ENCODE assay signal across 24 cellular contexts in genomic region chr5:133582971-133583370, GRCh38. TPM values are rescaled to one million over a fixed set of nuclear protein-coding genes. Genes with fewer than 3 reads are reported as not detected.
"Had no signal": no experiment of that assay in that cellular context is flagged by ENCODE, and none has a peak within 500 bp of the region (broad histone marks: within the 10 kb centered on the region; RNA-seq: fewer than 3 reads in every experiment).

No MANE protein-coding gene starts in this region.

- H3K9me3 ChIP-seq: colonic mucosa, gastrocnemius medialis, mucosa of descending colon, sigmoid colon, thoracic aorta had no signal

- H3K4me3 ChIP-seq: colonic mucosa, gastrocnemius medialis, mucosa of descending colon, sigmoid colon, thoracic aorta had no signal

- H3K27ac Mint-ChIP-seq: activated naive CD4-positive, alpha-beta T cell treated with anti-CD3 and anti-CD28 coated beads, Interleukin-2, amount 10 ng/mL, durations not matched to agents 7 days and 5 days; activated naive CD8-positive, alpha-beta T cell treated with anti-CD3 and anti-CD28 coated beads, Interleukin-2, amount 50 U/mL, for 24 hours; activated T-cell treated with anti-CD3 and anti-CD28 coated beads, Interleukin-2, amount 50 U/mL, for 24 hours; brain; immature natural killer cell; stimulated activated memory B cell treated with anti-CD40 and anti-IgM and Interleukin-4, amounts not matched to agents 10 μg/mL and 1 μg/mL and 100 μg/mL, for 72 hours; T-helper 1 cell treated with Interleukin-12 subunit alpha and Interleukin-12 subunit beta and Interleukin-4 antibody, amounts not matched to agents 30 μg/mL and 1 μg/mL, for 36 hours had no signal

- H3K4me3 Mint-ChIP-seq: activated naive CD4-positive, alpha-beta T cell treated with anti-CD3 and anti-CD28 coated beads, Interleukin-2, amount 10 ng/mL, durations not matched to agents 7 days and 5 days; activated naive CD8-positive, alpha-beta T cell treated with anti-CD3 and anti-CD28 coated beads, Interleukin-2, amount 50 U/mL, for 24 hours; activated T-cell treated with anti-CD3 and anti-CD28 coated beads, Interleukin-2, amount 50 U/mL, for 24 hours; brain; central memory CD8-positive, alpha-beta T cell; immature natural killer cell; naive B cell; stimulated activated memory B cell treated with anti-CD40 and anti-IgM and Interleukin-4, amounts not matched to agents 10 μg/mL and 1 μg/mL and 100 μg/mL, for 72 hours; T-helper 1 cell treated with Interleukin-12 subunit alpha and Interleukin-12 subunit beta and Interleukin-4 antibody, amounts not matched to agents 30 μg/mL and 1 μg/mL, for 36 hours had no signal

- ATAC-seq: activated naive CD8-positive, alpha-beta T cell treated with anti-CD3 and anti-CD28 coated beads, Interleukin-2, amount 50 U/mL, for 24 hours; gastrocnemius medialis; left ventricle myocardium superior; mucosa of descending colon; stimulated activated memory B cell treated with anti-CD40 and anti-IgM and Interleukin-4, amounts not matched to agents 10 μg/mL and 1 μg/mL and 100 μg/mL, for 72 hours had no signal

- H3K27ac ChIP-seq: colonic mucosa, gastrocnemius medialis, parathyroid adenoma, sigmoid colon, thoracic aorta had no signal

- H3K36me3 ChIP-seq: colonic mucosa, gastrocnemius medialis, sigmoid colon, thoracic aorta had no signal

- H2AFZ ChIP-seq: parathyroid adenoma had no signal

- H3K9me3 Mint-ChIP-seq: activated naive CD4-positive, alpha-beta T cell treated with anti-CD3 and anti-CD28 coated beads, Interleukin-2, amount 10 ng/mL, durations not matched to agents 7 days and 5 days; activated naive CD8-positive, alpha-beta T cell treated with anti-CD3 and anti-CD28 coated beads, Interleukin-2, amount 50 U/mL, for 24 hours; activated T-cell treated with anti-CD3 and anti-CD28 coated beads, Interleukin-2, amount 50 U/mL, for 24 hours; brain; central memory CD8-positive, alpha-beta T cell; naive B cell; stimulated activated memory B cell treated with anti-CD40 and anti-IgM and Interleukin-4, amounts not matched to agents 10 μg/mL and 1 μg/mL and 100 μg/mL, for 72 hours; T-helper 1 cell treated with Interleukin-12 subunit alpha and Interleukin-12 subunit beta and Interleukin-4 antibody, amounts not matched to agents 30 μg/mL and 1 μg/mL, for 36 hours had no signal

- DNase-seq: activated CD4-positive, alpha-beta T cell treated with anti-CD3 and anti-CD28 coated beads, Interleukin-2, amount 50 U/mL, for 4 hours; activated CD4-positive, CD25-positive, alpha-beta regulatory T cell treated with anti-CD3 and anti-CD28 coated beads, Interleukin-2, amount 50 U/mL, for 72 hours; activated naive CD4-positive, alpha-beta T cell treated with anti-CD3 and anti-CD28 coated beads, Interleukin-2, amount 10 ng/mL, durations not matched to agents 7 days and 5 days; activated naive CD8-positive, alpha-beta T cell treated with anti-CD3 and anti-CD28 coated beads, Interleukin-2, amount 50 U/mL, for 24 hours; activated T-cell treated with anti-CD3 and anti-CD28 coated beads, Interleukin-2, amount 50 U/mL, for 24 hours; anterior cingulate cortex; colonic mucosa; erythroblast; gastrocnemius medialis; head of caudate nucleus; immature natural killer cell; kidney glomerular epithelial cell; left ventricle myocardium superior; mucosa of descending colon; naive B cell; sigmoid colon; stimulated activated CD4-positive, alpha-beta T cell treated with anti-CD3 and anti-CD28 coated beads, Interleukin-4, amount 100 ng/mL, for 4 hours had no signal

- H3K4me1 ChIP-seq: colonic mucosa, gastrocnemius medialis, parathyroid adenoma, sigmoid colon had no signal

- H3K9ac ChIP-seq: parathyroid adenoma had no signal

- H3K4me1 Mint-ChIP-seq: activated naive CD4-positive, alpha-beta T cell treated with anti-CD3 and anti-CD28 coated beads, Interleukin-2, amount 10 ng/mL, durations not matched to agents 7 days and 5 days; activated naive CD8-positive, alpha-beta T cell treated with anti-CD3 and anti-CD28 coated beads, Interleukin-2, amount 50 U/mL, for 24 hours; brain; central memory CD8-positive, alpha-beta T cell; immature natural killer cell; stimulated activated memory B cell treated with anti-CD40 and anti-IgM and Interleukin-4, amounts not matched to agents 10 μg/mL and 1 μg/mL and 100 μg/mL, for 72 hours had no signal

- FAIRE-seq: endometrium had no signal

- H3K27me3 ChIP-seq: colonic mucosa, gastrocnemius medialis had no signal

- H3K36me3 Mint-ChIP-seq: activated naive CD4-positive, alpha-beta T cell treated with anti-CD3 and anti-CD28 coated beads, Interleukin-2, amount 10 ng/mL, durations not matched to agents 7 days and 5 days; brain; immature natural killer cell; naive B cell; stimulated activated memory B cell treated with anti-CD40 and anti-IgM and Interleukin-4, amounts not matched to agents 10 μg/mL and 1 μg/mL and 100 μg/mL, for 72 hours had no signal

RNA-seq across cellular contexts. Expression of gene FSTL4, which starts 29.4 kb away (rescaled TPM):
- total RNA-seq: left ventricle myocardium superior, thoracic aorta had no signal
- polyA plus RNA-seq: immature natural killer cell had no signal
